8 cellular contexts compared by ENCODE assay signal in genomic region chr6:104860221-104860620, GRCh38. TPM values are rescaled to one million over a fixed set of nuclear protein-coding genes. Genes with fewer than 3 reads are reported as not detected.
DNase-seq lines count a peak whose midpoint lies in the region; ATAC-seq, FAIRE-seq and TF ChIP-seq lines count a peak whose summit lies in the region.

No MANE protein-coding gene starts in this region.

- TF ChIP-seq CTCF in Caco-2 (IDR thresholded peaks at IDR 0.05; ENCODE audit: insufficient read depth in 1 of 2, low read depth in 1 of 2, low read length in 1 of 2, severe bottlenecking in 1 of 2, unreplicated experiment in 1 of 2) (no peak), OCI-LY1 (IDR thresholded peaks at IDR 0.05; ENCODE audit: low read length) (no peak), endodermal cell (conservative IDR thresholded peaks at IDR 0.05) (no peak), pancreas (IDR thresholded peaks at IDR 0.05) (no peak), RWPE1 (conservative IDR thresholded peaks at IDR 0.05; ENCODE audit: low read depth) (no peak)

- BruUV-seq in Caco-2 (replicated peaks; lab: Mats Ljungman, UMichigan) = no TSS peak

- no peaks in the 10 kb centered on the region for H3K79me2 ChIP-seq in OCI-LY1 (ENCODE audit: insufficient read depth, low read length)

- no peaks in the 10 kb centered on the region for H3K27me3 ChIP-seq in Caco-2 (replicated peaks; ENCODE audit: control insufficient read depth, insufficient read depth, low read length)
- H3K27me3 ChIP-seq in OCI-LY1 (ENCODE audit: insufficient read depth, low read length) = no peaks in the 10 kb centered on the region
- H3K27me3 ChIP-seq in endodermal cell (ENCODE audit: control insufficient read depth, insufficient read depth, low read length, poor library complexity, severe bottlenecking) = no peaks in the 10 kb centered on the region
- no peaks in the 10 kb centered on the region for H3K27me3 ChIP-seq in pancreas

- ATAC-seq in pancreas = no peak
- ATAC-seq in GM21360 (IDR thresholded peaks at IDR 0.05; ENCODE audit: unreplicated experiment) = no peak

- CTCF ChIA-PET in Caco-2 (lab: Charles Lee) (interaction anchor here (0.5 to 1.8 kb wide), 2 partner anchors 54 to 218 kb away, joined by 4 to 10 read pairs; no protein-coding TSS in a partner anchor), RWPE1 (lab: Yijun Ruan, JAX) (interaction anchor here (0.6 kb wide), 1 partner anchor 868 kb away, joined by 3 read pairs; no protein-coding TSS in a partner anchor)

- H3K9ac ChIP-seq in OCI-LY1 (ENCODE audit: low read length) = peak overlapping the region; percentile 79; the same call in 1 of the 2 replicates
- H3K9ac ChIP-seq in endodermal cell (ENCODE audit: extremely low read depth, low read length, poor library complexity, severe bottlenecking) = no peak overlapping the region

- H3K27me3 Mint-ChIP-seq in Caco-2 (ENCODE audit: insufficient read depth, unreplicated experiment) (peaks cover 6% of the 10 kb centered on the region), endodermal cell (ENCODE audit: insufficient read depth) (no peaks in the 10 kb centered on the region)

- 90 to 91% methylated on average over 2 of the region's 2 CpGs for WGBS in endodermal cell (ENCODE audit: insufficient coverage in 1 of 2, insufficient read length in 1 of 2), 2 experiments
- WGBS in pancreas, 2 donors = 43 to 59% methylated on average over 2 of the region's 2 CpGs

- H3K4me1 Mint-ChIP-seq in Caco-2 (ENCODE audit: low read depth, unreplicated experiment) (peaks cover 8% of the 10 kb centered on the region), endodermal cell (peaks cover 6% of the 10 kb centered on the region)

- peak overlapping the region; percentile 83 for H2AFZ ChIP-seq in OCI-LY1 (ENCODE audit: low read length)

- no peaks in the 10 kb centered on the region for H3K9me2 ChIP-seq in OCI-LY1 (ENCODE audit: low read depth, low read length)

- no peaks in the 10 kb centered on the region for H3K9me3 ChIP-seq in Caco-2
- H3K9me3 ChIP-seq in OCI-LY1 (ENCODE audit: low read length) = no peaks in the 10 kb centered on the region
- no peaks in the 10 kb centered on the region for H3K9me3 ChIP-seq in endodermal cell (ENCODE audit: control insufficient read depth, low read length)
- H3K9me3 ChIP-seq in pancreas = no peaks in the 10 kb centered on the region

- no peaks in the 10 kb centered on the region for H3K9me3 Mint-ChIP-seq in Caco-2 (ENCODE audit: unreplicated experiment)
- H3K9me3 Mint-ChIP-seq in endodermal cell = no peaks in the 10 kb centered on the region

- peak in 1 of 2 experiments; percentile 3 for DNase-seq in Caco-2
- DNase-seq in endodermal cell = no peak
- DNase-seq in pancreas = no peak
- no peak for DNase-seq in ACHN
- DNase-seq in RWPE1 (ENCODE audit: low spot score) = no peak
- no peak for DNase-seq in posterior cingulate gyrus

- FAIRE-seq in pancreas (lab: Jason Lieb, UNC) = no peak

- no peaks in the 10 kb centered on the region for H3K4me1 ChIP-seq in Caco-2
- peaks cover 16% of the 10 kb centered on the region for H3K4me1 ChIP-seq in OCI-LY1 (ENCODE audit: insufficient read depth, low read length, severe bottlenecking)
- H3K4me1 ChIP-seq in endodermal cell (ENCODE audit: control insufficient read depth, insufficient read depth, low read length) = no peaks in the 10 kb centered on the region
- peaks cover 0 to 9% (median 4%) of the 10 kb centered on the region in 3 donors for H3K4me1 ChIP-seq in pancreas

- intact Hi-C loops in Caco-2 (cut with micrococcal nuclease; ENCODE audit: unreplicated experiment) (no loop called here), pancreas (cut with DNase I) (no loop called here), posterior cingulate gyrus (cut with DNase I) (no loop called here)

- H3K36me3 Mint-ChIP-seq in Caco-2 (ENCODE audit: insufficient read depth, unreplicated experiment) (peaks cover 5% of the 10 kb centered on the region), endodermal cell (ENCODE audit: low read depth) (no peaks in the 10 kb centered on the region)

- H3K27ac ChIP-seq in OCI-LY1 (ENCODE audit: low read depth, low read length, poor library complexity, severe bottlenecking) = no peak overlapping the region
- no peak overlapping the region for H3K27ac ChIP-seq in endodermal cell (ENCODE audit: low read depth, low read length)
- H3K27ac ChIP-seq in pancreas = peak overlapping the region in 2 of 4 donors; percentile 22 to 34
- no peak overlapping the region for H3K27ac ChIP-seq in RWPE1

- H3K36me3 ChIP-seq in Caco-2 (ENCODE audit: control insufficient read depth, insufficient read depth, low read length) (no peaks in the 10 kb centered on the region), OCI-LY1 (ENCODE audit: insufficient read depth, low read length) (no peaks in the 10 kb centered on the region), endodermal cell (ENCODE audit: control insufficient read depth, insufficient read depth, low read length) (no peaks in the 10 kb centered on the region), pancreas (no peaks in the 10 kb centered on the region)

- in situ Hi-C loops in ACHN (cut with HindIII; ENCODE audit: low pct_ligation_motif_present, low pct_unique_long_range_greater_than_20kb, low sequenced_read_pairs) = no loop called here

- H4K20me1 ChIP-seq in OCI-LY1 (ENCODE audit: insufficient read depth, low read length) = no peaks in the 10 kb centered on the region

- H3F3A ChIP-seq in OCI-LY1 (ENCODE audit: insufficient read depth, low read length) = no peaks in the 10 kb centered on the region

- H3K4me3 ChIP-seq in Caco-2 (ENCODE audit: low read depth, low read length) (peak overlapping the region; percentile 99; the same call in 1 of the 2 replicates), OCI-LY1 (ENCODE audit: low read depth, low read length, poor library complexity, severe bottlenecking) (peak overlapping the region; percentile 87), endodermal cell (ENCODE audit: low read length) (peak overlapping the region; percentile 95), pancreas (peak overlapping the region; percentile 68 to 99 (median 78))

- H3K27ac Mint-ChIP-seq in Caco-2 (ENCODE audit: unreplicated experiment) (no peak overlapping the region), endodermal cell (no peak overlapping the region)

- peak overlapping the region; percentile 90 for H3K4me2 ChIP-seq in OCI-LY1 (ENCODE audit: low read length)

- H3K4me3 Mint-ChIP-seq in Caco-2 (ENCODE audit: unreplicated experiment) = peak overlapping the region; percentile 82
- H3K4me3 Mint-ChIP-seq in endodermal cell = peak overlapping the region; percentile 90

- POLR2A ChIA-PET in Caco-2 (lab: Charles Lee) (interaction anchor here (0.6 kb wide), 1 partner anchor 144 kb away, joined by 4 read pairs; no protein-coding TSS in a partner anchor), RWPE1 (lab: Yijun Ruan, JAX; ENCODE audit: low non-redundant PET) (interaction anchor here (0.6 kb wide), 1 partner anchor 498 kb away, joined by 3 read pairs; no protein-coding TSS in a partner anchor)

RNA-seq across cellular contexts. Expression of gene HACE1, which starts 0.5 kb away (rescaled TPM):
- total RNA-seq in Caco-2 (2022) = 10.0 and 13.2 TPM in 2 replicates
- total RNA-seq in endodermal cell = 10 to 100 TPM; 23.7 to 30.1 TPM
- 24.4 TPM for polyA plus RNA-seq in endodermal cell (2013, experiment 1 of 2)
- polyA plus RNA-seq in endodermal cell (2013, experiment 2 of 2) = 23.4 TPM
- 1 to 10 TPM; 2.8 to 8.5 (median 4.1) TPM for total RNA-seq in pancreas
- 1 to 10 TPM; 3.5 to 5.9 TPM for polyA plus RNA-seq in pancreas
